In genomic region chr11:118397448-118397847, GRCh38 we compare ENCODE assay signal across 1 cellular context.
TF ChIP-seq lines count a peak whose summit lies in the region.

No MANE protein-coding gene starts in this region.

TF ChIP-seq in SK-N-SH, 30 proteins besides CTCF, POLR2A, EP300 and RAD21:
- TF ChIP-seq FOXM1 (IDR thresholded peaks at IDR 0.05; ENCODE audit: low read depth) (no peak), SIN3A (IDR thresholded peaks at IDR 0.05; ENCODE audit: borderline replicate concordance, low read depth, low read length) (no peak)
